In the genomic region with DNA sequence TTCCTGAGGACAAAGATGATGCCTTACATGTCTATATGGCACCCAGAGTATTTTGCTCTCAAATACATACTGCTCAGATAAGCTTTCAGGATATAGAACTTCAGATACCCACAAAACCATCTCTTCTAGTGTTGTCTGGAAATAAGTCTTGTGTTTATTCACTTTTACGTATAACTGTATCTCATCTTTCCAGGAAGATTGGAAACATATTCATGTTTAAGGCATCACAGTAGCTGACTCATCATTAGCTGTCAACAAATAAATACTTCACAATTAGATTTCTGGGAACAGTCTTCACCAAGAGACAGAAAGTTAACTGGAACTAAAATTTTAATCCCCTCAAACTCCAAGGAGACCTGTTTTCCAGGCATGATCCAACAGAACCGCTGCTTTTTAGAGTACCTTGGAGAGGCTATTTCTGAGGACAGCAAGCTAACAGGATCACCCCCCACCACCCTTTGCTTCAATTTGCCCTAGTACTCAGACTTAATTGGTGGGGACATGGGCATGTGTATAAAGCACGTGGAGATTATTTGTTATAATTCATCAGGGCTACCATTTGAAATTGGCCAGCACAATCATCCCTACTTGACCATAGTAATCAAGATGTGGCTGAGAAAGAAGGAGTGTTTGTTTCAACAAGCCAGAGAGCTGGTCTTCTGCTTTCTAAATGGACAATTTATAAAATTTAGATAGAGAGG, we compare ENCODE assay signal across 12 cellular contexts.
DNase-seq lines count a peak whose midpoint lies in the region; ATAC-seq and TF ChIP-seq lines count a peak whose summit lies in the region.
"Had no signal": no experiment of that assay in that cellular context is flagged by ENCODE, and none has a peak within 500 bp of the region (broad histone marks: within the 10 kb centered on the region; RNA-seq: fewer than 3 reads in every experiment).

No MANE protein-coding gene starts in this region.

- no peaks in the 10 kb centered on the region for H3K27me3 ChIP-seq in SK-N-SH (ENCODE audit: insufficient read depth)
- no peaks in the 10 kb centered on the region for H3K27me3 ChIP-seq in esophagus squamous epithelium
- H3K27me3 ChIP-seq in smooth muscle cell (ENCODE audit: low read depth) = no peaks in the 10 kb centered on the region
- H3K27me3 ChIP-seq: BE2C, gastroesophageal sphincter had no signal

- no peak overlapping the region for H3K4me3 ChIP-seq in SK-N-SH (ENCODE audit: low read depth in 2 of 2, low read length in 1 of 2)
- H3K4me3 ChIP-seq in esophagus squamous epithelium = no peak overlapping the region
- no peak overlapping the region for H3K4me3 ChIP-seq in smooth muscle cell
- H3K4me3 ChIP-seq: gastroesophageal sphincter had no signal

- H3F3A ChIP-seq in SK-N-SH (replicated peaks; ENCODE audit: insufficient read depth) (peaks cover 43% of the 10 kb centered on the region), smooth muscle cell (ENCODE audit: low read depth) (peaks cover 61% of the 10 kb centered on the region)

- no peak for TF ChIP-seq POLR2A in esophagus squamous epithelium (IDR thresholded peaks at IDR 0.05)

- no peak overlapping the region for H2AFZ ChIP-seq in SK-N-SH (ENCODE audit: low read depth)
- H2AFZ ChIP-seq in smooth muscle cell (ENCODE audit: low read depth) = no peak overlapping the region

- H3K27ac Mint-ChIP-seq in activated CD8-positive, alpha-beta T cell treated with anti-CD3 and anti-CD28 coated beads for 36 hours = peak overlapping the region; percentile 55
- H3K27ac Mint-ChIP-seq in activated CD8-positive, alpha-beta T cell treated with anti-CD3 and anti-CD28 coated beads, Interleukin-2, amount 10 ng/mL, durations not matched to agents 7 days and 5 days = no peak overlapping the region
- H3K27ac Mint-ChIP-seq: activated naive CD4-positive, alpha-beta T cell treated with anti-CD3 and anti-CD28 coated beads, Interleukin-2, amount 50 U/mL, for 24 hours had no signal

- H3K4me1 Mint-ChIP-seq in activated CD8-positive, alpha-beta T cell treated with anti-CD3 and anti-CD28 coated beads for 36 hours (ENCODE audit: low read depth) = peaks cover 84% of the 10 kb centered on the region
- peaks cover 60% of the 10 kb centered on the region for H3K4me1 Mint-ChIP-seq in activated CD8-positive, alpha-beta T cell treated with anti-CD3 and anti-CD28 coated beads, Interleukin-2, amount 10 ng/mL, durations not matched to agents 7 days and 5 days (ENCODE audit: low read depth)

- no peak for TF ChIP-seq CTCF in activated CD8-positive, alpha-beta T cell treated with anti-CD3 and anti-CD28 coated beads for 36 hours (IDR thresholded peaks at IDR 0.05)
- TF ChIP-seq CTCF in SK-N-SH (IDR thresholded peaks at IDR 0.05) = no peak
- no peak for TF ChIP-seq CTCF in esophagus squamous epithelium (IDR thresholded peaks at IDR 0.05)
- TF ChIP-seq CTCF in smooth muscle cell (IDR thresholded peaks at IDR 0.05; ENCODE audit: borderline replicate concordance, insufficient read depth, poor library complexity, severe bottlenecking) = no peak

- TF ChIP-seq RAD21 in SK-N-SH (IDR thresholded peaks at IDR 0.05; ENCODE audit: low read length) = no peak

- H4K20me1 ChIP-seq in SK-N-SH (ENCODE audit: insufficient read depth) (no peaks in the 10 kb centered on the region), smooth muscle cell (ENCODE audit: low read depth) (no peaks in the 10 kb centered on the region)

- H3K4me1 ChIP-seq in SK-N-SH (ENCODE audit: control insufficient read depth in 1 of 2, insufficient read depth in 2 of 2, low read depth in 1 of 2, low read length in 1 of 2) = peaks cover 54 to 62% of the 10 kb centered on the region in 2 experiments
- peaks cover 76 to 99% (median 92%) of the 10 kb centered on the region in 3 donors for H3K4me1 ChIP-seq in esophagus squamous epithelium
- H3K4me1 ChIP-seq in smooth muscle cell (ENCODE audit: low read depth) = peaks cover 75% of the 10 kb centered on the region

- TF ChIP-seq EP300 in SK-N-SH (IDR thresholded peaks at IDR 0.05; ENCODE audit: borderline replicate concordance in 1 of 2, low read depth in 1 of 2, low read length in 1 of 2) = peak; percentile 62 to 85

- peaks cover 5% of the 10 kb centered on the region for H3K9me3 Mint-ChIP-seq in activated CD8-positive, alpha-beta T cell treated with anti-CD3 and anti-CD28 coated beads for 36 hours
- peaks cover 5% of the 10 kb centered on the region for H3K9me3 Mint-ChIP-seq in activated CD8-positive, alpha-beta T cell treated with anti-CD3 and anti-CD28 coated beads, Interleukin-2, amount 10 ng/mL, durations not matched to agents 7 days and 5 days (ENCODE audit: insufficient read depth)
- H3K9me3 Mint-ChIP-seq: activated naive CD4-positive, alpha-beta T cell treated with anti-CD3 and anti-CD28 coated beads, Interleukin-2, amount 50 U/mL, for 24 hours had no signal

- peak overlapping the region; percentile 55 for H3K4me2 ChIP-seq in SK-N-SH
- H3K4me2 ChIP-seq in smooth muscle cell = peak overlapping the region; percentile 63

- no peak for DNase-seq in activated CD8-positive, alpha-beta T cell treated with anti-CD3 and anti-CD28 coated beads for 36 hours
- DNase-seq in activated CD8-positive, alpha-beta T cell treated with anti-CD3 and anti-CD28 coated beads, Interleukin-2, amount 10 ng/mL, durations not matched to agents 7 days and 5 days = no peak
- no peak for DNase-seq in SK-N-SH
- DNase-seq in esophagus squamous epithelium (lab: John Stamatoyannopoulos, UW) = no peak
- DNase-seq in smooth muscle cell (lab: John Stamatoyannopoulos, UW; ENCODE audit: unreplicated experiment) = no peak
- no peak for DNase-seq in COR-L47 (lab: John Stamatoyannopoulos, UW)
- DNase-seq: BE2C had no signal

- H3K4me3 Mint-ChIP-seq in activated CD8-positive, alpha-beta T cell treated with anti-CD3 and anti-CD28 coated beads for 36 hours = no peak overlapping the region
- no peak overlapping the region for H3K4me3 Mint-ChIP-seq in activated CD8-positive, alpha-beta T cell treated with anti-CD3 and anti-CD28 coated beads, Interleukin-2, amount 10 ng/mL, durations not matched to agents 7 days and 5 days
- H3K4me3 Mint-ChIP-seq: activated naive CD4-positive, alpha-beta T cell treated with anti-CD3 and anti-CD28 coated beads, Interleukin-2, amount 50 U/mL, for 24 hours had no signal

- POLR2A ChIA-PET in activated CD8-positive, alpha-beta T cell treated with anti-CD3 and anti-CD28 coated beads for 36 hours (lab: Charles Lee) = interaction anchor here (0.7 to 2.7 kb wide), 4 partner anchors 12 to 339 kb away, joined by 3 to 7 read pairs (median 3); no protein-coding TSS in a partner anchor
- POLR2A ChIA-PET in activated CD8-positive, alpha-beta T cell treated with anti-CD3 and anti-CD28 coated beads, Interleukin-2, amount 10 ng/mL, durations not matched to agents 7 days and 5 days (lab: Charles Lee) = interaction anchor here (0.8 to 1.9 kb wide), 4 partner anchors 9 to 129 kb away, joined by 3 to 6 read pairs (median 3); a partner anchor contains a TSS
- POLR2A ChIA-PET in SK-N-SH (lab: Yijun Ruan, JAX) = no interaction called here

- intact Hi-C loops in activated CD8-positive, alpha-beta T cell treated with anti-CD3 and anti-CD28 coated beads for 36 hours (cut with micrococcal nuclease) = loop anchor here (5.0 kb wide), 1 partner anchor 39 kb away; no protein-coding TSS in a partner anchor
- intact Hi-C loops in esophagus squamous epithelium (cut with DNase I) = no loop called here

- H3K79me2 ChIP-seq in SK-N-SH (ENCODE audit: insufficient read depth) (no peaks in the 10 kb centered on the region), smooth muscle cell (ENCODE audit: low read depth) (no peaks in the 10 kb centered on the region)

- H3K9me2 ChIP-seq in SK-N-SH = no peaks in the 10 kb centered on the region

- no peaks in the 10 kb centered on the region for H3K36me3 ChIP-seq in SK-N-SH (replicated peaks in 1 of 2; ENCODE audit: control insufficient read depth in 1 of 2, insufficient read depth in 2 of 2, low read length in 1 of 2)
- no peaks in the 10 kb centered on the region for H3K36me3 ChIP-seq in esophagus squamous epithelium
- H3K36me3 ChIP-seq in smooth muscle cell (ENCODE audit: low read depth) = no peaks in the 10 kb centered on the region
- H3K36me3 ChIP-seq: BE2C, gastroesophageal sphincter had no signal

- no peaks in the 10 kb centered on the region for H3K27me3 Mint-ChIP-seq in activated CD8-positive, alpha-beta T cell treated with anti-CD3 and anti-CD28 coated beads for 36 hours
- H3K27me3 Mint-ChIP-seq in activated CD8-positive, alpha-beta T cell treated with anti-CD3 and anti-CD28 coated beads, Interleukin-2, amount 10 ng/mL, durations not matched to agents 7 days and 5 days (ENCODE audit: low read depth) = no peaks in the 10 kb centered on the region
- H3K27me3 Mint-ChIP-seq: activated naive CD4-positive, alpha-beta T cell treated with anti-CD3 and anti-CD28 coated beads, Interleukin-2, amount 50 U/mL, for 24 hours had no signal

- peak overlapping the region; percentile 42; the same call in 1 of the 2 replicates for H3K9ac ChIP-seq in SK-N-SH
- H3K9ac ChIP-seq in smooth muscle cell (ENCODE audit: low read depth) = peak overlapping the region; percentile 80

- ATAC-seq in activated CD8-positive, alpha-beta T cell treated with anti-CD3 and anti-CD28 coated beads for 36 hours = no peak
- ATAC-seq in activated CD8-positive, alpha-beta T cell treated with anti-CD3 and anti-CD28 coated beads, Interleukin-2, amount 10 ng/mL, durations not matched to agents 7 days and 5 days = no peak
- ATAC-seq in GM19324 (IDR thresholded peaks at IDR 0.05; ENCODE audit: low FRiP score, unreplicated experiment) (no peak), GM21360 (IDR thresholded peaks at IDR 0.05; ENCODE audit: unreplicated experiment) (no peak)
- ATAC-seq: gastroesophageal sphincter, Panc1 had no signal

- H3K27ac ChIP-seq in SK-N-SH (ENCODE audit: low read depth in 2 of 2, low read length in 1 of 2) = peak overlapping the region; percentile 76 to 97
- peak overlapping the region; percentile 87 to 92 (median 88) for H3K27ac ChIP-seq in esophagus squamous epithelium
- H3K27ac ChIP-seq in smooth muscle cell (ENCODE audit: low read depth) = peak overlapping the region; percentile 99

- CTCF ChIA-PET in activated CD8-positive, alpha-beta T cell treated with anti-CD3 and anti-CD28 coated beads for 36 hours (lab: Charles Lee) = interaction anchor here (1.0 to 2.0 kb wide), 5 partner anchors 63 to 285 kb away, joined by 3 to 5 read pairs (median 3); no protein-coding TSS in a partner anchor
- CTCF ChIA-PET in activated CD8-positive, alpha-beta T cell treated with anti-CD3 and anti-CD28 coated beads, Interleukin-2, amount 10 ng/mL, durations not matched to agents 7 days and 5 days (lab: Charles Lee) = interaction anchor here (0.8 to 1.5 kb wide), 2 partner anchors 9 to 272 kb away, joined by 3 to 7 read pairs; no protein-coding TSS in a partner anchor
- CTCF ChIA-PET in SK-N-SH (lab: Yijun Ruan, JAX) = interaction anchor here (0.9 to 1.7 kb wide), 2 partner anchors 8 to 105 kb away, joined by 5 to 6 read pairs; no protein-coding TSS in a partner anchor

- H3K9me3 ChIP-seq in SK-N-SH = no peaks in the 10 kb centered on the region
- H3K9me3 ChIP-seq in esophagus squamous epithelium = no peaks in the 10 kb centered on the region
- no peaks in the 10 kb centered on the region for H3K9me3 ChIP-seq in smooth muscle cell (replicated peaks; ENCODE audit: low read depth)
- H3K9me3 ChIP-seq: BE2C, gastroesophageal sphincter had no signal

- H3K36me3 Mint-ChIP-seq in activated CD8-positive, alpha-beta T cell treated with anti-CD3 and anti-CD28 coated beads for 36 hours (ENCODE audit: low read depth) = peaks cover 19% of the 10 kb centered on the region
- H3K36me3 Mint-ChIP-seq in activated CD8-positive, alpha-beta T cell treated with anti-CD3 and anti-CD28 coated beads, Interleukin-2, amount 10 ng/mL, durations not matched to agents 7 days and 5 days (ENCODE audit: low read depth) = peaks cover 14% of the 10 kb centered on the region
- H3K36me3 Mint-ChIP-seq: activated naive CD4-positive, alpha-beta T cell treated with anti-CD3 and anti-CD28 coated beads, Interleukin-2, amount 50 U/mL, for 24 hours had no signal

- WGBS in SK-N-SH (ENCODE audit: low lambda C conversion rate) = 33% methylated on average over 3 of the region's 3 CpGs
- 25 to 44% methylated on average over 3 of the region's 3 CpGs for WGBS in esophagus squamous epithelium, 2 donors
- WGBS in smooth muscle cell (ENCODE audit: low lambda C conversion rate) = 34% methylated on average over 3 of the region's 3 CpGs
